Comparison of ENCODE assay signal across 18 cellular contexts in genomic region chr11:16347928-16348685, GRCh38. TPM values are rescaled to one million over a fixed set of nuclear protein-coding genes. Genes with fewer than 3 reads are reported as not detected.
DNase-seq lines count a peak whose midpoint lies in the region; ATAC-seq, FAIRE-seq and TF ChIP-seq lines count a peak whose summit lies in the region.
"Had no signal": no experiment of that assay in that cellular context is flagged by ENCODE, and none has a peak within 500 bp of the region (broad histone marks: within the 10 kb centered on the region; RNA-seq: fewer than 3 reads in every experiment).

No MANE protein-coding gene starts in this region.

- peaks cover 18% of the 10 kb centered on the region; the same call in 1 of the 2 replicates for H3K4me1 Mint-ChIP-seq in HFFc6 (ENCODE audit: low read depth)
- H3K4me1 Mint-ChIP-seq: activated CD4-positive, alpha-beta T cell treated with anti-CD3 and anti-CD28 coated beads for 36 hours; stimulated activated naive CD8-positive, alpha-beta T cell treated with anti-CD3 and anti-CD28 coated beads, Interleukin-15, amount 100 ng/mL, for 72 hours had no signal

- no peaks in the 10 kb centered on the region for H3K36me3 Mint-ChIP-seq in HFFc6 (ENCODE audit: low read depth)

- DNase-seq in HFFc6 (peak; percentile 14), NCI-H2107 treated with DMSO at 0.1 percent for 48 hours (lab: John Stamatoyannopoulos, UW; ENCODE audit: unreplicated experiment) (peak; percentile 58), NCI-H446 treated with DMSO at 0.1 percent for 48 hours (lab: John Stamatoyannopoulos, UW) (no peak), occipital lobe (lab: John Stamatoyannopoulos, UW) (no peak)
- DNase-seq: activated CD4-positive, alpha-beta T cell treated with anti-CD3 and anti-CD28 coated beads for 36 hours; activated CD8-positive, alpha-beta memory T cell treated with anti-CD3 and anti-CD28 coated beads, Interleukin-2, amount 50 U/mL, for 48 hours; activated naive CD4-positive, alpha-beta T cell treated with Interleukin-2 at 50 U/mL for 16 hours; islet precursor cell; MM.1S; NCI-H526; RPMI8226; stimulated activated naive CD8-positive, alpha-beta T cell treated with anti-CD3 and anti-CD28 coated beads, Interleukin-15, amount 100 ng/mL, for 72 hours; T-helper 2 cell had no signal

- peak; percentile 86 for TF ChIP-seq EP300 in neural cell (conservative IDR thresholded peaks at IDR 0.05; ENCODE audit: poor library complexity, severe bottlenecking)

- no peak overlapping the region for H3K4me2 ChIP-seq in neural cell (ENCODE audit: low read length)
- H3K4me2 ChIP-seq: BLaER1 had no signal

- H3K27me3 Mint-ChIP-seq in HFFc6 (ENCODE audit: insufficient read depth), result no peaks in the 10 kb centered on the region
- H3K27me3 Mint-ChIP-seq: stimulated activated naive CD8-positive, alpha-beta T cell treated with anti-CD3 and anti-CD28 coated beads, Interleukin-15, amount 100 ng/mL, for 72 hours had no signal

- H2AFZ ChIP-seq in neural cell (ENCODE audit: low read depth, low read length), result no peak overlapping the region

- no peak for ATAC-seq in HG03521 (IDR thresholded peaks at IDR 0.05; ENCODE audit: unreplicated experiment)
- ATAC-seq: activated CD4-positive, alpha-beta T cell treated with anti-CD3 and anti-CD28 coated beads for 36 hours; stimulated activated naive CD8-positive, alpha-beta T cell treated with anti-CD3 and anti-CD28 coated beads, Interleukin-15, amount 100 ng/mL, for 72 hours had no signal

- H3K9ac ChIP-seq in neural cell (ENCODE audit: low read length), result no peak overlapping the region
- H3K9ac ChIP-seq: BLaER1 had no signal

- no peaks in the 10 kb centered on the region for H3F3A ChIP-seq in neural cell (ENCODE audit: insufficient read depth, low read length, poor library complexity, severe bottlenecking)

- no peak for TF ChIP-seq RAD21 in neural cell (conservative IDR thresholded peaks at IDR 0.05)

- H3K79me2 ChIP-seq in neural cell (replicated peaks; ENCODE audit: insufficient read depth, low read length), result peaks cover 4% of the 10 kb centered on the region

- H3K36me3 ChIP-seq in neural cell (ENCODE audit: insufficient read depth, low read length), result no peaks in the 10 kb centered on the region
- H3K36me3 ChIP-seq: BLaER1, vagina had no signal

- H3K9me2 ChIP-seq in neural cell (ENCODE audit: insufficient read depth, low read length), result no peaks in the 10 kb centered on the region

- no peaks in the 10 kb centered on the region for H3K9me3 ChIP-seq in neural cell (ENCODE audit: low read length)
- H3K9me3 ChIP-seq: BLaER1, vagina had no signal

- no peak overlapping the region for H3K4me3 Mint-ChIP-seq in HFFc6
- H3K4me3 Mint-ChIP-seq: activated CD4-positive, alpha-beta T cell treated with anti-CD3 and anti-CD28 coated beads for 36 hours; stimulated activated naive CD8-positive, alpha-beta T cell treated with anti-CD3 and anti-CD28 coated beads, Interleukin-15, amount 100 ng/mL, for 72 hours had no signal

- peaks cover 4% of the 10 kb centered on the region for H3K27me3 ChIP-seq in neural cell (ENCODE audit: insufficient read depth, low read depth, low read length)
- H3K27me3 ChIP-seq: BLaER1, vagina had no signal

- no peak for TF ChIP-seq CTCF in HFFc6 (IDR thresholded peaks at IDR 0.05)
- TF ChIP-seq CTCF in neural cell (IDR thresholded peaks at IDR 0.05; ENCODE audit: poor library complexity, severe bottlenecking), result no peak

- H4K20me1 ChIP-seq in neural cell (ENCODE audit: insufficient read depth), result no peaks in the 10 kb centered on the region
- H4K20me1 ChIP-seq: BLaER1 had no signal

- H3K27ac Mint-ChIP-seq in HFFc6, result no peak overlapping the region
- H3K27ac Mint-ChIP-seq: activated CD4-positive, alpha-beta T cell treated with anti-CD3 and anti-CD28 coated beads for 36 hours; stimulated activated naive CD8-positive, alpha-beta T cell treated with anti-CD3 and anti-CD28 coated beads, Interleukin-15, amount 100 ng/mL, for 72 hours had no signal

- FAIRE-seq in colon (lab: Jason Lieb, UNC), result peak; percentile 21

- no peak overlapping the region for H3K4me3 ChIP-seq in neural cell (ENCODE audit: low read length)
- H3K4me3 ChIP-seq: BLaER1, vagina had no signal

- no peak overlapping the region for H3K27ac ChIP-seq in neural cell (ENCODE audit: low read length)
- H3K27ac ChIP-seq: BLaER1, vagina had no signal

- peaks cover 3% of the 10 kb centered on the region; the same call in 1 of the 2 replicates for H3K9me3 Mint-ChIP-seq in HFFc6

TF ChIP-seq in neural cell, 6 proteins besides CTCF, POLR2A, EP300 and RAD21:
- peak; percentile 22 for TF ChIP-seq REST (IDR thresholded peaks at IDR 0.05; ENCODE audit: borderline replicate concordance)
- no peak for TF ChIP-seq TAF1 (IDR thresholded peaks at IDR 0.05; ENCODE audit: low read depth)
- peak; percentile 96 for TF ChIP-seq POLR2AphosphoS5 (IDR thresholded peaks at IDR 0.05)
- no peak for TF ChIP-seq EZH2 (IDR thresholded peaks at IDR 0.05; ENCODE audit: borderline replicate concordance, insufficient read depth, low read length, poor library complexity, severe bottlenecking)
- TF ChIP-seq MXI1 (conservative IDR thresholded peaks at IDR 0.05; ENCODE audit: poor library complexity, severe bottlenecking), result no peak
- no peak for TF ChIP-seq SMC3 (conservative IDR thresholded peaks at IDR 0.05; ENCODE audit: poor library complexity)
TF ChIP-seq in neural cell: peak in this region for 2.

RNA-seq across cellular contexts. Expression of gene SOX6, which starts 8.2 kb away (rescaled TPM):
- 1 to 10 TPM in 4 of 6 experiments, under 1 TPM in 2; 0.66 to 6.5 (median 1.4) TPM for total RNA-seq in HFFc6 (2021; fragmentation: NEBNext Ultra II Directional; extraction: Animal tissue kit (Norgen Biotek cat#: 25700))
- 2.2 and 3.3 TPM in 2 replicates for polyA plus RNA-seq in neural cell
- polyA minus RNA-seq in neural cell, result 19.5 and 24.8 TPM in 2 replicates
- 39.3 TPM for total RNA-seq in occipital lobe

Comparison
In these comparisons a context has a peak if more than half of its experiments do, and no peak if none do; other contexts are left out.
1. DNase-seq: peak in HFFc6 (single experiment) and NCI-H2107 treated with DMSO at 0.1 percent for 48 hours (single experiment); none in NCI-H446 treated with DMSO at 0.1 percent for 48 hours (single experiment) and occipital lobe (single experiment).